ENCODE assay signal across 7 cellular contexts in genomic region chr7:1160665-1161010, GRCh38. TPM values are rescaled to one million over a fixed set of nuclear protein-coding genes. Genes with fewer than 3 reads are reported as not detected.
DNase-seq lines count a peak whose midpoint lies in the region; ATAC-seq, FAIRE-seq and TF ChIP-seq lines count a peak whose summit lies in the region.

No MANE protein-coding gene starts in this region.

- peak; percentile 47 for DNase-seq in GM12892 (ENCODE audit: insufficient read length)
- DNase-seq in stimulated activated CD8-positive, alpha-beta memory T cell treated with anti-CD3 and anti-CD28 coated beads, Interleukin-4, amount 100 ng/mL, for 48 hours: peak; percentile 46
- no peak for DNase-seq in NCI-H1436 (lab: John Stamatoyannopoulos, UW)
- DNase-seq in SW480 (ENCODE audit: low spot score): no peak

- H3K27ac ChIP-seq in adipose tissue (ENCODE audit: low read depth, low read length): peak overlapping the region; percentile 91

- H3K36me3 ChIP-seq in iPS-15b (ENCODE audit: control insufficient read depth, insufficient read depth, low read length): peaks cover 4% of the 10 kb centered on the region

- ATAC-seq in HG03460 (IDR thresholded peaks at IDR 0.05; ENCODE audit: unreplicated experiment): peak; percentile 29

- TF ChIP-seq POLR2A in GM12892 (IDR thresholded peaks at IDR 0.05; ENCODE audit: low read depth, low read length): no peak

- no peaks in the 10 kb centered on the region for H3K4me1 ChIP-seq in iPS-15b (ENCODE audit: control insufficient read depth, insufficient read depth, low read length)

- peak overlapping the region; percentile 88 for H3K9ac ChIP-seq in iPS-15b (ENCODE audit: low read depth, low read length)

- WGBS in adipose tissue, 3 donors: 19 to 25% (median 23%) methylated on average over 19 of the region's 19 CpGs

- H3K27me3 ChIP-seq in iPS-15b (ENCODE audit: control insufficient read depth, insufficient read depth, low read length): no peaks in the 10 kb centered on the region

- H3K9me3 ChIP-seq in iPS-15b (ENCODE audit: control insufficient read depth, insufficient read depth, low read length): no peaks in the 10 kb centered on the region

- peak overlapping the region; percentile 71 for H3K4me3 ChIP-seq in iPS-15b (ENCODE audit: low read depth, low read length)

- no peak for FAIRE-seq in GM12892 (lab: Jason Lieb, UNC)

RNA-seq across cellular contexts. Expression of gene ZFAND2A, which starts 0.6 kb away (rescaled TPM):
- 21.5 TPM for polyA plus RNA-seq in GM12892 (2012; ENCODE audit: missing spikeins)
- polyA plus RNA-seq in adipose tissue: 10 to 100 TPM; 35.0 to 49.8 (median 36.9) TPM

Comparison
In these comparisons a context has a peak if more than half of its experiments do, and no peak if none do; other contexts are left out.
1. DNase-seq: peak in GM12892 (single experiment) and stimulated activated CD8-positive, alpha-beta memory T cell treated with anti-CD3 and anti-CD28 coated beads, Interleukin-4, amount 100 ng/mL, for 48 hours (single experiment); none in NCI-H1436 (single experiment) and SW480 (single experiment).